In the genomic region with DNA sequence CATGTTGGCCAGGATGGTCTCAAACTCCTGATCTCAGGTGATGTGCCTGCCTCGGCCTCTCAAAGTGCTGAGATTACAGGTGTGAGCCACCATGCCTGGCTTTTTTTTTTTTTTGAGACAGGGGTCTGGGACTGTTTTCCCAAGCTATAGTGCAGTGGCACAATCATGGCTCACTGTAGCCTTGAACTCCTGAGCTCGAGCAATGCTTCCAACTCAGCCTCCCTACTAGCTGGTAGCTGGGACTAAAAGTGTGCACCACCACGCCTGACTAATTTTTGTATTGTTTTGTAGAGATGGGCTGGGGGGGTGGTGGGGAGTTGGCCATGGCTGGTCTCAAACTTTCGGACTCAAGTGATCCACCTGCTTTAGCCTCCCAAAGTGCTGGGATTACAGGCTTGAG, we compare ENCODE assay signal across 11 cellular contexts.
"Had no signal": no experiment of that assay in that cellular context is flagged by ENCODE, and none has a peak within 500 bp of the region (broad histone marks: within the 10 kb centered on the region; RNA-seq: fewer than 3 reads in every experiment).

No MANE protein-coding gene starts in this region.

- H3K36me3 ChIP-seq: HAP-1 had no signal

- H2AFZ ChIP-seq: GM23248, GM23338 had no signal

- H3K4me2 ChIP-seq: GM23338 had no signal

- H3K27ac ChIP-seq: GM23248 had no signal

- H3K9me3 ChIP-seq: HAP-1 had no signal

- H3K9ac ChIP-seq: GM23248 had no signal

- ATAC-seq: GM23338, HCT116 had no signal

- H3K4me1 ChIP-seq: HAP-1 had no signal

- FAIRE-seq: H1, H54 had no signal

- H3K4me3 ChIP-seq: GM23248, GM23338, HAP-1 had no signal

- DNase-seq: GM23248, GOT3, H7, H9, HCEC 1CT, HFFc6 had no signal
